In the genomic region with DNA sequence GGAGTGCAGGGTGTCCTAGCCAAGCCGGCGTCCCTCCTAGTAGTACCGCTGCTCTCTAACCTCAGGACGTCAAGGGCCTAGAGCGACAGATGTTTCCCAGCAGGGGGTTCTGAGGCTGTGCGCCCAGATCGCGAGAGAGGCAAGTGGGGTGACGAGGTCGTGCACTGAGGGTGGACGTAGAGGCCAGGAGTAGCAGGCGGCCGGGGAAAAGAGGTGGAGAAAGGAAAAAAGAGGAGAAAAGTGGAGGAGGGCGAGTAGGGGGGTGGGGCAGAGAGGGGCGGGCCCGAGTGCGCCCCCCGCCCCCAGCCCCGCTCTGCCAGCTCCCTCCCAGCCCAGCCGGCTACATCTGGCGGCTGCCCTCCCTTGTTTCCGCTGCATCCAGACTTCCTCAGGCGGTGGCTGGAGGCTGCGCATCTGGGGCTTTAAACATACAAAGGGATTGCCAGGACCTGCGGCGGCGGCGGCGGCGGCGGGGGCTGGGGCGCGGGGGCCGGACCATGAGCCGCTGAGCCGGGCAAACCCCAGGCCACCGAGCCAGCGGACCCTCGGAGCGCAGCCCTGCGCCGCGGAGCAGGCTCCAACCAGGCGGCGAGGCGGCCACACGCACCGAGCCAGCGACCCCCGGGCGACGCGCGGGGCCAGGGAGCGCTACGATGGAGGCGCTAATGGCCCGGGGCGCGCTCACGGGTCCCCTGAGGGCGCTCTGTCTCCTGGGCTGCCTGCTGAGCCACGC, we compare ENCODE assay signal across 8 cellular contexts. TPM values are rescaled to one million over a fixed set of nuclear protein-coding genes. Genes with fewer than 3 reads are reported as not detected.
DNase-seq lines count a peak whose midpoint lies in the region; ATAC-seq and TF ChIP-seq lines count a peak whose summit lies in the region.

Gene MMP2 (plus strand): TSS at position 372 of the 733 bp plus-strand sequence. CDS start 282 bp downstream, at position 654.

- peak within 1 kb of the TSS; percentile 97 for H3K4me3 Mint-ChIP-seq in HFFc6

- peaks cover 79% of the 10 kb centered on the region for H3K4me1 Mint-ChIP-seq in HFFc6 (ENCODE audit: low read depth)

- in situ Hi-C loops in gastrocnemius medialis (cut with MboI; ENCODE audit: low sequenced_read_pairs in 4 of 4) = no loop called here

- peaks cover 24% of the 10 kb centered on the region for H3K79me2 ChIP-seq in hepatocyte

- peak within 1 kb of the TSS; percentile 64 for H3K4me3 ChIP-seq in hepatocyte
- peak within 1 kb of the TSS; percentile 47 to 60 (median 54) for H3K4me3 ChIP-seq in gastrocnemius medialis

- H3K4me2 ChIP-seq in hepatocyte = peak within 1 kb of the TSS; percentile 82

- TF ChIP-seq POLR2A in gastrocnemius medialis (IDR thresholded peaks at IDR 0.05) = peak; percentile 14 to 45

- TF ChIP-seq CTCF in HFFc6 (IDR thresholded peaks at IDR 0.05) = peak; percentile 16; the same call in 1 of the 2 replicates
- TF ChIP-seq CTCF in hepatocyte (IDR thresholded peaks at IDR 0.05; ENCODE audit: poor library complexity) = no peak
- TF ChIP-seq CTCF in gastrocnemius medialis (IDR thresholded peaks at IDR 0.05 in 4 of 5, conservative IDR thresholded peaks at IDR 0.05 in 1 of 5) = no peak

- no peaks in the 10 kb centered on the region for H3K9me3 ChIP-seq in hepatocyte (ENCODE audit: low read depth)
- no peaks in the 10 kb centered on the region for H3K9me3 ChIP-seq in gastrocnemius medialis

- H3K36me3 ChIP-seq in hepatocyte (replicated peaks; ENCODE audit: insufficient read depth, low read depth) = no peaks in the 10 kb centered on the region
- no peaks in the 10 kb centered on the region for H3K36me3 ChIP-seq in gastrocnemius medialis

- peak within 1 kb of the TSS; percentile 87 for H3K27ac ChIP-seq in hepatocyte
- peak within 1 kb of the TSS; percentile 72 to 80 (median 74) for H3K27ac ChIP-seq in gastrocnemius medialis

- no peaks in the 10 kb centered on the region for H3K9me3 Mint-ChIP-seq in HFFc6

- peaks cover 15% of the 10 kb centered on the region for H4K20me1 ChIP-seq in hepatocyte (ENCODE audit: insufficient read depth, poor library complexity, severe bottlenecking)

- H3K27ac Mint-ChIP-seq in HFFc6 = peak within 1 kb of the TSS; percentile 90

- intact Hi-C loops in gastrocnemius medialis (cut with DNase I; ENCODE audit: low total_unique reads) = no loop called here

- H3K36me3 Mint-ChIP-seq in HFFc6 (ENCODE audit: low read depth) = peaks cover 24% of the 10 kb centered on the region

- no peaks in the 10 kb centered on the region for H3K4me1 ChIP-seq in hepatocyte (ENCODE audit: insufficient read depth)
- peaks cover 0 to 4% of the 10 kb centered on the region in 2 donors for H3K4me1 ChIP-seq in gastrocnemius medialis

- 4% methylated on average over 33 of the region's 63 CpGs for WGBS in hepatocyte (ENCODE audit: low lambda C conversion rate, missing lambda C conversion rate)

- no peak within 1 kb of the TSS for H2AFZ ChIP-seq in hepatocyte

- H3K27me3 Mint-ChIP-seq in HFFc6 (ENCODE audit: insufficient read depth) = no peaks in the 10 kb centered on the region; the same call in 1 of the 2 replicates

- H3K9me2 ChIP-seq in hepatocyte (replicated peaks; ENCODE audit: insufficient read depth) = no peaks in the 10 kb centered on the region

- ATAC-seq in gastrocnemius medialis (peak; percentile 42 to 51), GM21515 (IDR thresholded peaks at IDR 0.05; ENCODE audit: unreplicated experiment) (no peak), HG03460 (IDR thresholded peaks at IDR 0.05; ENCODE audit: unreplicated experiment) (no peak)

- H3K27me3 ChIP-seq in hepatocyte (peaks cover 33% of the 10 kb centered on the region), gastrocnemius medialis (peaks cover 12 to 26% (median 14%) of the 10 kb centered on the region in 3 donors)

- DNase-seq in HFFc6 = peak; percentile 44
- peak; percentile 7 for DNase-seq in amniotic stem cell (lab: John Stamatoyannopoulos, UW)
- DNase-seq in hepatocyte (ENCODE audit: low spot score) = peak; percentile 81
- peak; percentile 52 to 69 for DNase-seq in gastrocnemius medialis
- DNase-seq in HPDE6-E6E7 (ENCODE audit: extremely low spot score) = no peak
- DNase-seq in activated CD8-positive, alpha-beta memory T cell treated with anti-CD3 and anti-CD28 coated beads, Interleukin-2, amount 50 U/mL, for 48 hours = no peak

RNA-seq across cellular contexts. Expression of gene MMP2, which starts in this region (rescaled TPM):
- 100 to 1,000 TPM; 446 to 563 (median 511) TPM for total RNA-seq in HFFc6 (2021; fragmentation: NEBNext Ultra II Directional; extraction: Animal tissue kit (Norgen Biotek cat#: 25700))
- total RNA-seq in hepatocyte = 107 and 128 TPM in 2 replicates
- polyA plus RNA-seq in hepatocyte = 196 and 198 TPM in 2 replicates
- 100 to 1,000 TPM in 1 of 4 donors, 10 to 100 TPM in 3; 26.6 to 119 (median 55.6) TPM for total RNA-seq in gastrocnemius medialis

Comparison
In these comparisons a context has a peak if more than half of its experiments do, and no peak if none do; other contexts are left out.
1. DNase-seq: peak in HFFc6 (single experiment), amniotic stem cell (single experiment), hepatocyte (single experiment) and gastrocnemius medialis (2 of 2); none in HPDE6-E6E7 (single experiment) and activated CD8-positive, alpha-beta memory T cell treated with anti-CD3 and anti-CD28 coated beads, Interleukin-2, amount 50 U/mL, for 48 hours (single experiment).
2. ATAC-seq: peak in gastrocnemius medialis (2 of 2); none in GM21515 (single experiment) and HG03460 (single experiment).